In genomic region chr20:35697696-35698297, GRCh38 we compare ENCODE assay signal across 8 cellular contexts. TPM values are rescaled to one million over a fixed set of nuclear protein-coding genes. Genes with fewer than 3 reads are reported as not detected.
DNase-seq lines count a peak whose midpoint lies in the region; ATAC-seq, FAIRE-seq and TF ChIP-seq lines count a peak whose summit lies in the region.

No MANE protein-coding gene starts in this region.

- H3K4me3 ChIP-seq in kidney (ENCODE audit: low read length in 2 of 2) (peak overlapping the region; percentile 96 to 98), stomach smooth muscle (ENCODE audit: low read length in 2 of 2) (peak overlapping the region; percentile 70 to 97)

- peak overlapping the region; percentile 99 for H3K27ac Mint-ChIP-seq in activated T-cell treated with anti-CD3 and anti-CD28 coated beads, Interleukin-2, amount 50 U/mL, for 24 hours
- peak overlapping the region; percentile 46 for H3K27ac Mint-ChIP-seq in activated T-helper 1 cell treated with anti-CD3 and anti-CD28 coated beads, Interleukin-12 subunit alpha, Interleukin-12 subunit beta, Interleukin-2, Interleukin-4 antibody, amounts not matched to agents 30 ng/mL and 10 ng/mL and 1 ng/mL, durations not matched to agents 14 hours and 24 hours and 36 hours

- DNase-seq in activated T-cell treated with anti-CD3 and anti-CD28 coated beads, Interleukin-2, amount 50 U/mL, for 24 hours = peak; percentile 27
- DNase-seq in activated T-cell treated with anti-CD3 and anti-CD28 coated beads for 4 hours = no peak
- DNase-seq in activated T-helper 1 cell treated with anti-CD3 and anti-CD28 coated beads, Interleukin-12 subunit alpha, Interleukin-12 subunit beta, Interleukin-2, Interleukin-4 antibody, amounts not matched to agents 30 ng/mL and 10 ng/mL and 1 ng/mL, durations not matched to agents 14 hours and 24 hours and 36 hours (ENCODE audit: low spot score) = no peak
- no peak for DNase-seq in kidney
- no peak for DNase-seq in NOMO-1 treated with dmso at 0.1 percent for 144 hours (lab: John Stamatoyannopoulos, UW; ENCODE audit: unreplicated experiment)
- no peak for DNase-seq in foreskin keratinocyte
- DNase-seq in hepatic stellate cell (ENCODE audit: low spot score) = no peak

- peaks cover 82% of the 10 kb centered on the region for H3K36me3 Mint-ChIP-seq in activated T-cell treated with anti-CD3 and anti-CD28 coated beads, Interleukin-2, amount 50 U/mL, for 24 hours (ENCODE audit: low read depth)
- peaks cover 34% of the 10 kb centered on the region for H3K36me3 Mint-ChIP-seq in activated T-helper 1 cell treated with anti-CD3 and anti-CD28 coated beads, Interleukin-12 subunit alpha, Interleukin-12 subunit beta, Interleukin-2, Interleukin-4 antibody, amounts not matched to agents 30 ng/mL and 10 ng/mL and 1 ng/mL, durations not matched to agents 14 hours and 24 hours and 36 hours (ENCODE audit: low read depth)

- H3K4me1 ChIP-seq in kidney (ENCODE audit: control insufficient read depth in 1 of 2, insufficient read depth in 1 of 2, low read depth in 1 of 2, low read length in 2 of 2) (peaks cover 15 to 18% of the 10 kb centered on the region in 2 donors), stomach smooth muscle (ENCODE audit: control insufficient read depth, insufficient read depth, low read length) (peaks cover 23% of the 10 kb centered on the region), foreskin keratinocyte (peaks cover 12% of the 10 kb centered on the region)

- no peaks in the 10 kb centered on the region for H3K9me3 ChIP-seq in kidney (ENCODE audit: control insufficient read depth in 1 of 2, low read length in 2 of 2)
- no peaks in the 10 kb centered on the region for H3K9me3 ChIP-seq in stomach smooth muscle (ENCODE audit: control insufficient read depth in 2 of 2, low read length in 2 of 2)

- TF ChIP-seq CTCF in kidney (IDR thresholded peaks at IDR 0.05; ENCODE audit: borderline replicate concordance, extremely low read depth, insufficient read depth) (no peak), foreskin keratinocyte (conservative IDR thresholded peaks at IDR 0.05) (no peak)

- H3K4me1 Mint-ChIP-seq in activated T-cell treated with anti-CD3 and anti-CD28 coated beads, Interleukin-2, amount 50 U/mL, for 24 hours (ENCODE audit: low read depth) = peaks cover 49% of the 10 kb centered on the region
- peaks cover 32% of the 10 kb centered on the region for H3K4me1 Mint-ChIP-seq in activated T-helper 1 cell treated with anti-CD3 and anti-CD28 coated beads, Interleukin-12 subunit alpha, Interleukin-12 subunit beta, Interleukin-2, Interleukin-4 antibody, amounts not matched to agents 30 ng/mL and 10 ng/mL and 1 ng/mL, durations not matched to agents 14 hours and 24 hours and 36 hours (ENCODE audit: low read depth)

- H3K36me3 ChIP-seq in kidney (ENCODE audit: control insufficient read depth in 1 of 2, insufficient read depth in 2 of 2, low read length in 2 of 2) = peaks cover 12 to 14% of the 10 kb centered on the region in 2 donors
- H3K36me3 ChIP-seq in stomach smooth muscle (ENCODE audit: control insufficient read depth in 2 of 2, insufficient read depth in 2 of 2, low read length in 2 of 2) = peaks cover 13 to 22% of the 10 kb centered on the region in 2 donors

- intact Hi-C loops in activated T-helper 1 cell treated with anti-CD3 and anti-CD28 coated beads, Interleukin-12 subunit alpha, Interleukin-12 subunit beta, Interleukin-2, Interleukin-4 antibody, amounts not matched to agents 30 ng/mL and 10 ng/mL and 1 ng/mL, durations not matched to agents 14 hours and 24 hours and 36 hours (cut with micrococcal nuclease) = loop anchor here (1.0 to 5.0 kb wide), 6 partner anchors 15 to 235 kb away; partner anchors contain the start of genes PHF20 and RBM39
- intact Hi-C loops in kidney (cut with DNase I) = no loop called here

- no peak for FAIRE-seq in kidney (lab: Jason Lieb, UNC)

- H3K27ac ChIP-seq in kidney (ENCODE audit: low read depth in 2 of 2, low read length in 2 of 2) (no peak overlapping the region), stomach smooth muscle (ENCODE audit: low read length) (peak overlapping the region; percentile 89), foreskin keratinocyte (no peak overlapping the region)

- H3K9ac ChIP-seq in kidney (ENCODE audit: low read length in 2 of 2) (peak overlapping the region in 1 of 2 donors; percentile 33), stomach smooth muscle (ENCODE audit: low read length in 2 of 2) (peak overlapping the region; percentile 73 to 96)

- ATAC-seq in foreskin keratinocyte = no peak

- peak overlapping the region; percentile 98 for H3K4me3 Mint-ChIP-seq in activated T-cell treated with anti-CD3 and anti-CD28 coated beads, Interleukin-2, amount 50 U/mL, for 24 hours
- peak overlapping the region; percentile 92 for H3K4me3 Mint-ChIP-seq in activated T-helper 1 cell treated with anti-CD3 and anti-CD28 coated beads, Interleukin-12 subunit alpha, Interleukin-12 subunit beta, Interleukin-2, Interleukin-4 antibody, amounts not matched to agents 30 ng/mL and 10 ng/mL and 1 ng/mL, durations not matched to agents 14 hours and 24 hours and 36 hours

- no peaks in the 10 kb centered on the region for H3K27me3 Mint-ChIP-seq in activated T-cell treated with anti-CD3 and anti-CD28 coated beads, Interleukin-2, amount 50 U/mL, for 24 hours
- no peaks in the 10 kb centered on the region for H3K27me3 Mint-ChIP-seq in activated T-helper 1 cell treated with anti-CD3 and anti-CD28 coated beads, Interleukin-12 subunit alpha, Interleukin-12 subunit beta, Interleukin-2, Interleukin-4 antibody, amounts not matched to agents 30 ng/mL and 10 ng/mL and 1 ng/mL, durations not matched to agents 14 hours and 24 hours and 36 hours (ENCODE audit: insufficient read depth)

- H3K27me3 ChIP-seq in stomach smooth muscle (ENCODE audit: control insufficient read depth in 1 of 2, insufficient read depth in 2 of 2, low read length in 2 of 2) (no peaks in the 10 kb centered on the region), foreskin keratinocyte (no peaks in the 10 kb centered on the region)

- H3K9me3 Mint-ChIP-seq in activated T-cell treated with anti-CD3 and anti-CD28 coated beads, Interleukin-2, amount 50 U/mL, for 24 hours = no peaks in the 10 kb centered on the region
- no peaks in the 10 kb centered on the region for H3K9me3 Mint-ChIP-seq in activated T-helper 1 cell treated with anti-CD3 and anti-CD28 coated beads, Interleukin-12 subunit alpha, Interleukin-12 subunit beta, Interleukin-2, Interleukin-4 antibody, amounts not matched to agents 30 ng/mL and 10 ng/mL and 1 ng/mL, durations not matched to agents 14 hours and 24 hours and 36 hours

RNA-seq across cellular contexts. Expression of gene NFS1, which starts 1.4 kb away (rescaled TPM):
- 35.7 and 36.2 TPM in 2 replicates for total RNA-seq in activated T-helper 1 cell treated with anti-CD3 and anti-CD28 coated beads, Interleukin-12 subunit alpha, Interleukin-12 subunit beta, Interleukin-2, Interleukin-4 antibody, amounts not matched to agents 30 ng/mL and 10 ng/mL and 1 ng/mL, durations not matched to agents 14 hours and 24 hours and 36 hours
- total RNA-seq in kidney (31.5 TPM), foreskin keratinocyte (33.0 and 35.7 TPM in 2 replicates)
- polyA plus RNA-seq in kidney (ENCODE audit: insufficient read depth, low read depth, low replicate concordance) (71.2 TPM), foreskin keratinocyte (27.5 and 30.0 TPM in 2 replicates)

RNA-seq across cellular contexts. Expression of gene ROMO1, which starts 1.4 kb away (rescaled TPM):
- 80.3 and 95.6 TPM in 2 replicates for total RNA-seq in activated T-helper 1 cell treated with anti-CD3 and anti-CD28 coated beads, Interleukin-12 subunit alpha, Interleukin-12 subunit beta, Interleukin-2, Interleukin-4 antibody, amounts not matched to agents 30 ng/mL and 10 ng/mL and 1 ng/mL, durations not matched to agents 14 hours and 24 hours and 36 hours
- 141 TPM for total RNA-seq in kidney
- polyA plus RNA-seq in kidney (ENCODE audit: insufficient read depth, low read depth, low replicate concordance) = 408 TPM
- total RNA-seq in foreskin keratinocyte = 271 and 286 TPM in 2 replicates
- polyA plus RNA-seq in foreskin keratinocyte = 402 and 478 TPM in 2 replicates

RNA-seq across cellular contexts. Expression of gene CPNE1, which starts 33.1 kb away (rescaled TPM):
- 304 and 308 TPM in 2 replicates for total RNA-seq in activated T-helper 1 cell treated with anti-CD3 and anti-CD28 coated beads, Interleukin-12 subunit alpha, Interleukin-12 subunit beta, Interleukin-2, Interleukin-4 antibody, amounts not matched to agents 30 ng/mL and 10 ng/mL and 1 ng/mL, durations not matched to agents 14 hours and 24 hours and 36 hours
- total RNA-seq in kidney (145 TPM), foreskin keratinocyte (129 and 163 TPM in 2 replicates)
- polyA plus RNA-seq in kidney (ENCODE audit: insufficient read depth, low read depth, low replicate concordance) (128 TPM), foreskin keratinocyte (153 and 183 TPM in 2 replicates)

RNA-seq across cellular contexts. Expression of gene RBM12, which starts 33.1 kb away (rescaled TPM):
- 151 and 168 TPM in 2 replicates for total RNA-seq in activated T-helper 1 cell treated with anti-CD3 and anti-CD28 coated beads, Interleukin-12 subunit alpha, Interleukin-12 subunit beta, Interleukin-2, Interleukin-4 antibody, amounts not matched to agents 30 ng/mL and 10 ng/mL and 1 ng/mL, durations not matched to agents 14 hours and 24 hours and 36 hours
- total RNA-seq in kidney (101 TPM), foreskin keratinocyte (62.7 and 62.8 TPM in 2 replicates)
- polyA plus RNA-seq in kidney (ENCODE audit: insufficient read depth, low read depth, low replicate concordance) (11.1 TPM), foreskin keratinocyte (15.0 and 17.3 TPM in 2 replicates)

RNA-seq across cellular contexts. Expression of gene RBM39, which starts 44.3 kb away (rescaled TPM):
- total RNA-seq in activated T-helper 1 cell treated with anti-CD3 and anti-CD28 coated beads, Interleukin-12 subunit alpha, Interleukin-12 subunit beta, Interleukin-2, Interleukin-4 antibody, amounts not matched to agents 30 ng/mL and 10 ng/mL and 1 ng/mL, durations not matched to agents 14 hours and 24 hours and 36 hours = 349 and 357 TPM in 2 replicates
- total RNA-seq in kidney (304 TPM), foreskin keratinocyte (156 and 159 TPM in 2 replicates)
- polyA plus RNA-seq in kidney (ENCODE audit: insufficient read depth, low read depth, low replicate concordance) (148 TPM), foreskin keratinocyte (95.2 and 109 TPM in 2 replicates)
